11 cellular contexts compared by ENCODE assay signal in genomic region chr7:127809285-127809702, GRCh38.
DNase-seq lines count a peak whose midpoint lies in the region; ATAC-seq and TF ChIP-seq lines count a peak whose summit lies in the region.
"Had no signal": no experiment of that assay in that cellular context is flagged by ENCODE, and none has a peak within 500 bp of the region (broad histone marks: within the 10 kb centered on the region; RNA-seq: fewer than 3 reads in every experiment).

No MANE protein-coding gene starts in this region.

- H3K4me1 ChIP-seq in gastroesophageal sphincter: peaks cover 0 to 20% (median 8%) of the 10 kb centered on the region in 3 donors

- H3K27ac ChIP-seq in gastroesophageal sphincter: no peak overlapping the region
- H3K27ac ChIP-seq: HL-60 had no signal

- DNase-seq in EL (peak; percentile 70), MV-4-11 (lab: John Stamatoyannopoulos, UW) (peak; percentile 9), astrocyte of the spinal cord (ENCODE audit: low read depth, low spot score) (peak; percentile 41), omental fat pad (ENCODE audit: low spot score) (no peak)
- DNase-seq in activated naive CD4-positive, alpha-beta T cell treated with anti-CD3 and anti-CD28 coated beads, Interleukin-2, amount 10 ng/mL, durations not matched to agents 7 days and 5 days: no peak
- DNase-seq: kidney, Right ventricle myocardium superior had no signal

- H3K36me3 Mint-ChIP-seq in nephron (ENCODE audit: low read depth): peaks cover 19% of the 10 kb centered on the region
- H3K36me3 Mint-ChIP-seq in activated naive CD4-positive, alpha-beta T cell treated with anti-CD3 and anti-CD28 coated beads, Interleukin-2, amount 10 ng/mL, durations not matched to agents 7 days and 5 days: peaks cover 26% of the 10 kb centered on the region

- ATAC-seq in gastroesophageal sphincter (no peak), omental fat pad (ENCODE audit: low FRiP score) (no peak), GM18873 (IDR thresholded peaks at IDR 0.05; ENCODE audit: low FRiP score, unreplicated experiment) (no peak)

- WGBS in gastroesophageal sphincter (ENCODE audit: low coverage in 1 of 2), 2 donors: 83 to 92% methylated on average over 2 to 3 of the region's 3 CpGs

- no peak overlapping the region for H3K4me3 Mint-ChIP-seq in nephron
- no peak overlapping the region for H3K4me3 Mint-ChIP-seq in activated naive CD4-positive, alpha-beta T cell treated with anti-CD3 and anti-CD28 coated beads, Interleukin-2, amount 10 ng/mL, durations not matched to agents 7 days and 5 days

- no peaks in the 10 kb centered on the region for H3K27me3 ChIP-seq in gastroesophageal sphincter

- TF ChIP-seq CTCF in astrocyte of the spinal cord (IDR thresholded peaks at IDR 0.05; ENCODE audit: low read depth, low read length) (no peak), nephron (IDR thresholded peaks at IDR 0.05; ENCODE audit: unreplicated experiment in 3 of 3) (no peak), gastroesophageal sphincter (IDR thresholded peaks at IDR 0.05) (no peak), omental fat pad (IDR thresholded peaks at IDR 0.05) (no peak)

- TF ChIP-seq POLR2A in gastroesophageal sphincter (IDR thresholded peaks at IDR 0.05): no peak

- H3K4me3 ChIP-seq in astrocyte of the spinal cord (ENCODE audit: low read depth, low read length): no peak overlapping the region
- H3K4me3 ChIP-seq in gastroesophageal sphincter: no peak overlapping the region

- peak overlapping the region in 2 of 3 experiments; percentile 34 to 62 for H3K27ac Mint-ChIP-seq in nephron
- H3K27ac Mint-ChIP-seq in activated naive CD4-positive, alpha-beta T cell treated with anti-CD3 and anti-CD28 coated beads, Interleukin-2, amount 10 ng/mL, durations not matched to agents 7 days and 5 days: no peak overlapping the region

- no peak for TF ChIP-seq EP300 in gastroesophageal sphincter (IDR thresholded peaks at IDR 0.05)

- peaks cover 0 to 18% of the 10 kb centered on the region in 2 donors for H3K36me3 ChIP-seq in gastroesophageal sphincter

- no peaks in the 10 kb centered on the region for H3K27me3 Mint-ChIP-seq in nephron (ENCODE audit: low read depth)
- no peaks in the 10 kb centered on the region for H3K27me3 Mint-ChIP-seq in activated naive CD4-positive, alpha-beta T cell treated with anti-CD3 and anti-CD28 coated beads, Interleukin-2, amount 10 ng/mL, durations not matched to agents 7 days and 5 days

- in situ Hi-C loops in astrocyte of the spinal cord (cut with HindIII; ENCODE audit: low sequenced_read_pairs): no loop called here

- CTCF ChIA-PET in activated naive CD4-positive, alpha-beta T cell treated with anti-CD3 and anti-CD28 coated beads, Interleukin-2, amount 10 ng/mL, durations not matched to agents 7 days and 5 days (lab: Charles Lee): interaction anchor here (0.6 kb wide), 1 partner anchor 302 kb away, joined by 3 read pairs; no protein-coding TSS in a partner anchor

- H3K4me1 Mint-ChIP-seq in nephron: peaks cover 65% of the 10 kb centered on the region
- H3K4me1 Mint-ChIP-seq in activated naive CD4-positive, alpha-beta T cell treated with anti-CD3 and anti-CD28 coated beads, Interleukin-2, amount 10 ng/mL, durations not matched to agents 7 days and 5 days: no peaks in the 10 kb centered on the region

- H3K9me3 Mint-ChIP-seq in nephron: no peaks in the 10 kb centered on the region
- no peaks in the 10 kb centered on the region for H3K9me3 Mint-ChIP-seq in activated naive CD4-positive, alpha-beta T cell treated with anti-CD3 and anti-CD28 coated beads, Interleukin-2, amount 10 ng/mL, durations not matched to agents 7 days and 5 days

- no peaks in the 10 kb centered on the region for H3K9me3 ChIP-seq in gastroesophageal sphincter

Comparison
In these comparisons a context has a peak if more than half of its experiments do, and no peak if none do; other contexts are left out.
1. DNase-seq: peak in EL (single experiment), MV-4-11 (single experiment) and astrocyte of the spinal cord (single experiment); none in activated naive CD4-positive, alpha-beta T cell treated with anti-CD3 and anti-CD28 coated beads, Interleukin-2, amount 10 ng/mL, durations not matched to agents 7 days and 5 days (single experiment) and omental fat pad (single experiment).